11 cellular contexts compared by ENCODE assay signal in the genomic region with DNA sequence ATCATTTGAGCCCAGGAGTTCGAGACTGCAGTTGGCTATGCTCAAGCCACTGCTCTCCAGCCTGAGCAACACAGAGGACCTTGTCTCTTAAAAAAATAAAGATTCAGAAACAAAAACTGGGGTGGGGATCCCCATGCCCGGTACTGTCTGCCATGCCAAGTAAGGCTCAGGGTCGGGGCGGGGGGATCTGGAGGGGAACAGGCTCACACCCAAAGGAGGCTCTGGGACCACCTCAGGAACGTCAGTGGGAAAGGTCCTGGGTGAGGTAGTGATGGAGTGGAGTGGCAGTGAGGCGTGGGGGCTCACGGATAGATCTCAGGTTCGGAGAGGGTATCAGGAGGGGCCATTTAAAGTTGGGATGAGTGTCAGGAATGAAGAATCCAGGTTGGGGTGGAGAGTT. TPM values are rescaled to one million over a fixed set of nuclear protein-coding genes. Genes with fewer than 3 reads are reported as not detected.
DNase-seq lines count a peak whose midpoint lies in the region; ATAC-seq and TF ChIP-seq lines count a peak whose summit lies in the region.
"Had no signal": no experiment of that assay in that cellular context is flagged by ENCODE, and none has a peak within 500 bp of the region (broad histone marks: within the 10 kb centered on the region; RNA-seq: fewer than 3 reads in every experiment).

No MANE protein-coding gene starts in this region.

- peak overlapping the region in 8 of 10 experiments; percentile 34 to 82 (median 66); a peak in 14 of 20 replicates for H3K4me3 ChIP-seq in BLaER1 treated with 17β-estradiol and CSF1 and Interleukin-3, amounts not matched to agents 10 nM and 100 nM
- H3K4me3 ChIP-seq in NB4 (ENCODE audit: low read depth, low read length) (peak overlapping the region; percentile 76), trophoblast cell (ENCODE audit: low read depth, low read length) (no peak overlapping the region)

- H2BK12ac ChIP-seq in trophoblast cell (ENCODE audit: low read length) = peak overlapping the region; percentile 89

- no CpG with 5 or more reads among the region's 8 CpGs for WGBS in trophoblast cell (ENCODE audit: extremely low coverage, insufficient coverage, insufficient read length)

- H3K27me3 ChIP-seq in BLaER1 treated with 17β-estradiol and CSF1 and Interleukin-3, amounts not matched to agents 10 nM and 100 nM = no peaks in the 10 kb centered on the region
- H3K27me3 ChIP-seq in trophoblast cell (ENCODE audit: insufficient read depth, low read length) = no peaks in the 10 kb centered on the region

- peaks cover 0 to 35% (median 0%) of the 10 kb centered on the region in 11 experiments; a peak in 6 of 22 replicates for H4K20me1 ChIP-seq in BLaER1 treated with 17β-estradiol and CSF1 and Interleukin-3, amounts not matched to agents 10 nM and 100 nM

- TF ChIP-seq CTCF in NB4 (IDR thresholded peaks at IDR 0.05; ENCODE audit: low read depth, low read length) = no peak

- H3K4me2 ChIP-seq in BLaER1 treated with 17β-estradiol and CSF1 and Interleukin-3, amounts not matched to agents 10 nM and 100 nM = peak overlapping the region; percentile 86 to 100 (median 95)
- no peak overlapping the region for H3K4me2 ChIP-seq in trophoblast cell (ENCODE audit: low read length)

- peak overlapping the region; percentile 94 for H2AK5ac ChIP-seq in trophoblast cell (ENCODE audit: low read length)

- peak overlapping the region; percentile 85 for H2BK120ac ChIP-seq in trophoblast cell (ENCODE audit: insufficient read depth, low read length, poor library complexity)

- DNase-seq in NB4 (ENCODE audit: low read depth) = no peak
- no peak for DNase-seq in epithelial cell of prostate (ENCODE audit: low read depth, low spot score)
- DNase-seq in trophoblast cell = no peak
- no peak for DNase-seq in effector CD4-positive, alpha-beta T cell
- no peak for DNase-seq in left lobe of liver (ENCODE audit: low spot score)
- DNase-seq in midbrain (lab: John Stamatoyannopoulos, UW) = no peak
- DNase-seq in iPS-NIHi7 (ENCODE audit: extremely low spot score) = no peak
- DNase-seq: amygdala, NCI-H2227 treated with DMSO at 0.1 percent for 48 hours had no signal

- H3K4ac ChIP-seq in trophoblast cell (ENCODE audit: low read depth, low read length) = peak overlapping the region; percentile 69

- no peak overlapping the region for H4K12ac ChIP-seq in trophoblast cell (ENCODE audit: low read depth, low read length)

- H3K36me3 ChIP-seq in BLaER1 treated with 17β-estradiol and CSF1 and Interleukin-3, amounts not matched to agents 10 nM and 100 nM = peaks cover 0 to 25% (median 15%) of the 10 kb centered on the region in 11 experiments; a peak in 13 of 22 replicates
- H3K36me3 ChIP-seq in trophoblast cell (ENCODE audit: control insufficient read depth in 1 of 2, insufficient read depth in 2 of 2, low read length in 2 of 2) = peaks cover 2 to 3% of the 10 kb centered on the region in 2 experiments

- H3K4me1 ChIP-seq in BLaER1 treated with 17β-estradiol and CSF1 and Interleukin-3, amounts not matched to agents 10 nM and 100 nM = peaks cover 90 to 100% (median 100%) of the 10 kb centered on the region in 10 experiments
- H3K4me1 ChIP-seq in trophoblast cell (ENCODE audit: control insufficient read depth in 1 of 2, insufficient read depth in 2 of 2, low read length in 2 of 2) = peaks cover 61 to 69% of the 10 kb centered on the region in 2 experiments

- H3K23ac ChIP-seq in trophoblast cell (ENCODE audit: low read length) = no peak overlapping the region

- no peak for TF ChIP-seq POLR2A in NB4 (IDR thresholded peaks at IDR 0.05; ENCODE audit: extremely low read depth, insufficient read length)

- H4K91ac ChIP-seq in trophoblast cell (ENCODE audit: low read depth, low read length) = peak overlapping the region; percentile 100

- peak overlapping the region; percentile 61 to 85 (median 78) for H3K27ac ChIP-seq in BLaER1 treated with 17β-estradiol and CSF1 and Interleukin-3, amounts not matched to agents 10 nM and 100 nM
- peak overlapping the region; percentile 61 for H3K27ac ChIP-seq in epithelial cell of prostate
- peak overlapping the region; percentile 66 for H3K27ac ChIP-seq in trophoblast cell (ENCODE audit: low read depth, low read length)

- no peaks in the 10 kb centered on the region for H3K9me3 ChIP-seq in BLaER1 treated with 17β-estradiol and CSF1 and Interleukin-3, amounts not matched to agents 10 nM and 100 nM (replicated peaks in 1 of 11)
- H3K9me3 ChIP-seq in trophoblast cell (ENCODE audit: insufficient read depth, low read depth, low read length) = no peaks in the 10 kb centered on the region

- H3K14ac ChIP-seq in trophoblast cell (ENCODE audit: low read length) = peak overlapping the region; percentile 76

- no peak for ATAC-seq in left lobe of liver

- peak overlapping the region; percentile 66 to 79 (median 76) for H3K9ac ChIP-seq in BLaER1 treated with 17β-estradiol and CSF1 and Interleukin-3, amounts not matched to agents 10 nM and 100 nM
- H3K9ac ChIP-seq in trophoblast cell (ENCODE audit: low read length) = no peak overlapping the region

- peak overlapping the region; percentile 54 for H2BK5ac ChIP-seq in trophoblast cell (ENCODE audit: low read depth, low read length, poor library complexity)

- peaks cover 18% of the 10 kb centered on the region for H3K79me2 ChIP-seq in trophoblast cell (ENCODE audit: control insufficient read depth, insufficient read depth, low read length, poor library complexity)

- H3K18ac ChIP-seq in trophoblast cell (ENCODE audit: low read length) = peak overlapping the region; percentile 64

- H3K79me1 ChIP-seq in trophoblast cell (ENCODE audit: low read length) = peaks cover 71% of the 10 kb centered on the region

- peak overlapping the region; percentile 60 for H4K8ac ChIP-seq in trophoblast cell (ENCODE audit: low read depth, low read length)

- H2AFZ ChIP-seq in trophoblast cell (ENCODE audit: insufficient read depth, low read length, poor library complexity) = peak overlapping the region; percentile 40

RNA-seq across cellular contexts. Expression of a gene that starts 0.8 kb away (rescaled TPM):
- polyA plus RNA-seq in trophoblast cell (2013) = 154 and 165 TPM in 2 replicates
- 7.1 TPM for total RNA-seq in left lobe of liver

RNA-seq across cellular contexts. Expression of a gene that starts 2.7 kb away (rescaled TPM):
- 29.8 and 31.8 TPM in 2 replicates for polyA plus RNA-seq in trophoblast cell (2013)
- not detected for total RNA-seq in left lobe of liver
- total RNA-seq: H9 had no signal

RNA-seq across cellular contexts. Expression of a gene that starts 5.6 kb away (rescaled TPM):
- polyA plus RNA-seq in trophoblast cell (2013) = 0.37 and 0.40 TPM in 2 replicates
- not detected for total RNA-seq in left lobe of liver
- total RNA-seq: H9 had no signal

RNA-seq across cellular contexts. Expression of a gene that starts 10.6 kb away (rescaled TPM):
- polyA plus RNA-seq in trophoblast cell (2013) = 120 and 129 TPM in 2 replicates
- 13.9 TPM for total RNA-seq in left lobe of liver
- total RNA-seq: H9 had no signal

RNA-seq across cellular contexts. Expression of a gene that starts 19.3 kb away (rescaled TPM):
- 6.5 and 6.7 TPM in 2 replicates for polyA plus RNA-seq in trophoblast cell (2013)
- total RNA-seq in left lobe of liver = 0.55 TPM
